Comparison of ENCODE assay signal across 9 cellular contexts in the genomic region with DNA sequence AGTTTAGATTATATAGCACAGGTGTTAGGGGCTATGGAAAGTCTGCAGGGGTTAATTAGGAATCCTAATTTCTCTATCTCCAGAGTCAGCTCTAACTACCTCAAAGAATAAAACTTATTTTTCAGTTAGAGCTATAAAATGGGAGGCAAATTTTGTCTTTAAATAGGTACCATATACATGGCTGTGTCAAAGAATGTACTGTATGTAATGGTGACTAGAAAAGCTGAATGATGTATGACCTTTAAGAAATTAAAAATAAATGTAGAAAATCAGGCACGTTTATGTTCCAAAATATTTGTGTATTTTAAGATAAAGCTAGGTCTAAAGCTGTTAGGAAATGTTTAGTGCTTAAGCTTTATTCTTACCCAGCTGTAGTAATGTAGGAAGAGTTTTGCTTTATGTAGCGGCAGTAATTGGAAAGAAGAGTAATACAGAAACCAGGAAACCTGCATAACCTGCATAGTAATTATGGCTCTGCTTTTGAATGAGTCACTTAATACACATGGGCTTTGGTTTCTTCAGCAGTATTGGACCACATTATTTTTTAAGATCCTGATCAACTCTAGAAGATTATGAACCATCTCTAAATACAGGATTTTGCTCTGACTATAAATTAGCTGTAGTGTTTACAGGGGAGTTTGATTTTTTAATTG.
DNase-seq lines count a peak whose midpoint lies in the region; ATAC-seq lines count a peak whose summit lies in the region.
"Had no signal": no experiment of that assay in that cellular context is flagged by ENCODE, and none has a peak within 500 bp of the region (broad histone marks: within the 10 kb centered on the region; RNA-seq: fewer than 3 reads in every experiment).

No MANE protein-coding gene starts in this region.

- intact Hi-C loops in activated CD4-positive, alpha-beta memory T cell treated with anti-CD3 and anti-CD28 coated beads for 36 hours (cut with micrococcal nuclease) = loop anchor here (1.0 to 5.0 kb wide), 6 partner anchors 117 to 330 kb away; no protein-coding TSS in a partner anchor

- no peaks in the 10 kb centered on the region for H3K27me3 Mint-ChIP-seq in activated CD8-positive, alpha-beta memory T cell treated with anti-CD3 and anti-CD28 coated beads, Interleukin-2, amount 10 ng/mL, durations not matched to agents 7 days and 5 days
- no peaks in the 10 kb centered on the region for H3K27me3 Mint-ChIP-seq in activated CD4-positive, alpha-beta memory T cell treated with anti-CD3 and anti-CD28 coated beads for 36 hours

- peaks cover 0 to 10% (median 6%) of the 10 kb centered on the region in 3 donors for H3K4me1 ChIP-seq in skeletal muscle tissue (ENCODE audit: control insufficient read depth in 3 of 3, insufficient read depth in 3 of 3, low read length in 3 of 3)
- H3K4me1 ChIP-seq: BLaER1 treated with 17β-estradiol and CSF1 and Interleukin-3, amounts not matched to agents 10 nM and 100 nM had no signal

- H3K36me3 ChIP-seq in skeletal muscle tissue (ENCODE audit: control insufficient read depth in 3 of 3, insufficient read depth in 3 of 3, low read length in 3 of 3) = peaks cover 0 to 18% (median 14%) of the 10 kb centered on the region in 3 donors

- ATAC-seq in activated CD8-positive, alpha-beta memory T cell treated with anti-CD3 and anti-CD28 coated beads, Interleukin-2, amount 10 ng/mL, durations not matched to agents 7 days and 5 days = peak; percentile 89
- peak; percentile 73 for ATAC-seq in HG02938 (IDR thresholded peaks at IDR 0.05; ENCODE audit: unreplicated experiment)
- no peak for ATAC-seq in HG03280 (IDR thresholded peaks at IDR 0.05; ENCODE audit: unreplicated experiment)

- peak overlapping the region; percentile 78 for H3K27ac ChIP-seq in skeletal muscle tissue (ENCODE audit: low read depth, low read length)
- H3K27ac ChIP-seq: BLaER1 treated with 17β-estradiol and CSF1 and Interleukin-3, amounts not matched to agents 10 nM and 100 nM had no signal

- H3K36me3 Mint-ChIP-seq in activated CD8-positive, alpha-beta memory T cell treated with anti-CD3 and anti-CD28 coated beads, Interleukin-2, amount 10 ng/mL, durations not matched to agents 7 days and 5 days = peaks cover 57% of the 10 kb centered on the region
- H3K36me3 Mint-ChIP-seq in activated CD4-positive, alpha-beta memory T cell treated with anti-CD3 and anti-CD28 coated beads for 36 hours = peaks cover 60% of the 10 kb centered on the region

- no peaks in the 10 kb centered on the region for H3K27me3 ChIP-seq in skeletal muscle tissue (ENCODE audit: control insufficient read depth in 3 of 3, insufficient read depth in 3 of 3, low read length in 3 of 3)
- H3K27me3 ChIP-seq: BLaER1 treated with 17β-estradiol and CSF1 and Interleukin-3, amounts not matched to agents 10 nM and 100 nM had no signal

- no peaks in the 10 kb centered on the region for H3K9me3 ChIP-seq in skeletal muscle tissue (ENCODE audit: control insufficient read depth in 3 of 3, low read length in 3 of 3)
- H3K9me3 ChIP-seq: BLaER1 treated with 17β-estradiol and CSF1 and Interleukin-3, amounts not matched to agents 10 nM and 100 nM had no signal

- no peaks in the 10 kb centered on the region for H3K9me3 Mint-ChIP-seq in activated CD8-positive, alpha-beta memory T cell treated with anti-CD3 and anti-CD28 coated beads, Interleukin-2, amount 10 ng/mL, durations not matched to agents 7 days and 5 days (ENCODE audit: low read depth)
- H3K9me3 Mint-ChIP-seq in activated CD4-positive, alpha-beta memory T cell treated with anti-CD3 and anti-CD28 coated beads for 36 hours = no peaks in the 10 kb centered on the region

- CTCF ChIA-PET in activated CD8-positive, alpha-beta memory T cell treated with anti-CD3 and anti-CD28 coated beads, Interleukin-2, amount 10 ng/mL, durations not matched to agents 7 days and 5 days (lab: Charles Lee) = interaction anchor here (1.1 to 2.1 kb wide), 2 partner anchors 10 to 118 kb away, joined by 5 to 6 read pairs; no protein-coding TSS in a partner anchor
- CTCF ChIA-PET in activated CD4-positive, alpha-beta memory T cell treated with anti-CD3 and anti-CD28 coated beads for 36 hours (lab: Charles Lee) = interaction anchor here (0.5 to 1.6 kb wide), 8 partner anchors 15 to 215 kb away, joined by 3 to 4 read pairs (median 3); no protein-coding TSS in a partner anchor

- no peak overlapping the region for H3K4me3 ChIP-seq in skeletal muscle tissue (ENCODE audit: low read length in 3 of 3)
- H3K4me3 ChIP-seq: BLaER1 treated with 17β-estradiol and CSF1 and Interleukin-3, amounts not matched to agents 10 nM and 100 nM had no signal

- POLR2A ChIA-PET in activated CD4-positive, alpha-beta memory T cell treated with anti-CD3 and anti-CD28 coated beads for 36 hours (lab: Charles Lee) = interaction anchor here (0.6 to 0.8 kb wide), 3 partner anchors 24 to 343 kb away, joined by 3 to 4 read pairs (median 3); no protein-coding TSS in a partner anchor

- no peak overlapping the region for H3K4me3 Mint-ChIP-seq in activated CD8-positive, alpha-beta memory T cell treated with anti-CD3 and anti-CD28 coated beads, Interleukin-2, amount 10 ng/mL, durations not matched to agents 7 days and 5 days
- H3K4me3 Mint-ChIP-seq in activated CD4-positive, alpha-beta memory T cell treated with anti-CD3 and anti-CD28 coated beads for 36 hours = no peak overlapping the region

- peaks cover 47% of the 10 kb centered on the region for H3K4me1 Mint-ChIP-seq in activated CD8-positive, alpha-beta memory T cell treated with anti-CD3 and anti-CD28 coated beads, Interleukin-2, amount 10 ng/mL, durations not matched to agents 7 days and 5 days
- H3K4me1 Mint-ChIP-seq in activated CD4-positive, alpha-beta memory T cell treated with anti-CD3 and anti-CD28 coated beads for 36 hours (ENCODE audit: low read depth) = peaks cover 63% of the 10 kb centered on the region

- H3K27ac Mint-ChIP-seq in activated CD8-positive, alpha-beta memory T cell treated with anti-CD3 and anti-CD28 coated beads, Interleukin-2, amount 10 ng/mL, durations not matched to agents 7 days and 5 days = peak overlapping the region; percentile 72
- H3K27ac Mint-ChIP-seq in activated CD4-positive, alpha-beta memory T cell treated with anti-CD3 and anti-CD28 coated beads for 36 hours = peak overlapping the region; percentile 24

- no peak overlapping the region for H3K9ac ChIP-seq in skeletal muscle tissue (ENCODE audit: low read depth in 1 of 3, low read length in 3 of 3)
- H3K9ac ChIP-seq: BLaER1 treated with 17β-estradiol and CSF1 and Interleukin-3, amounts not matched to agents 10 nM and 100 nM had no signal

- DNase-seq in activated CD8-positive, alpha-beta memory T cell treated with anti-CD3 and anti-CD28 coated beads, Interleukin-2, amount 10 ng/mL, durations not matched to agents 7 days and 5 days = no peak
- no peak for DNase-seq in activated CD8-positive, alpha-beta memory T cell treated with anti-CD3 and anti-CD28 coated beads, Interleukin-2, amount 50 U/mL, for 48 hours
- DNase-seq in activated CD4-positive, alpha-beta memory T cell treated with anti-CD3 and anti-CD28 coated beads for 36 hours = no peak
- no peak for DNase-seq in germinal center (ENCODE audit: low spot score)
- no peak for DNase-seq in NCI-H345 (lab: John Stamatoyannopoulos, UW)
